In genomic region chr19:48644355-48644754, GRCh38 we compare ENCODE assay signal across 6 cellular contexts.
A peak's percentile ranks its signal among the peaks of the same experiment; 100 is the strongest.
DNase-seq lines count a peak whose midpoint lies in the region; TF ChIP-seq lines count a peak whose summit lies in the region.

No MANE protein-coding gene starts in this region.

- H3K79me2 ChIP-seq in parathyroid adenoma: peaks cover 3% of the 10 kb centered on the region

- H3K9ac ChIP-seq in HUES48 (ENCODE audit: low read depth, low read length): no peak overlapping the region; the same call in 1 of the 2 replicates
- H3K9ac ChIP-seq in parathyroid adenoma: no peak overlapping the region

- peak overlapping the region; percentile 98 for H2AFZ ChIP-seq in parathyroid adenoma

- peak in 4 of 61 donors; percentile 43 to 65 (median 55) for DNase-seq in caudate nucleus (lab: John Stamatoyannopoulos, UW)
- no peak for DNase-seq in iPS-NIHi7 (ENCODE audit: extremely low spot score)
- no peak for DNase-seq in activated CD8-positive, alpha-beta memory T cell treated with anti-CD3 and anti-CD28 coated beads, Interleukin-2, amount 50 U/mL, for 48 hours
- no peak for DNase-seq in dedifferentiated amniotic fluid mesenchymal stem cell (ENCODE audit: extremely low spot score)

- H3K9me3 ChIP-seq in HUES48 (ENCODE audit: control insufficient read depth, insufficient read depth, low read length): no peaks in the 10 kb centered on the region
- H3K9me3 ChIP-seq in parathyroid adenoma (ENCODE audit: control insufficient read depth, low read length): no peaks in the 10 kb centered on the region

- H3K4me3 ChIP-seq in HUES48 (ENCODE audit: low read depth, low read length) (peak overlapping the region; percentile 95), parathyroid adenoma (ENCODE audit: low read depth, low read length) (peak overlapping the region; percentile 92)

- peaks cover 6% of the 10 kb centered on the region for H3K4me1 ChIP-seq in HUES48 (ENCODE audit: control insufficient read depth, insufficient read depth, low read length)
- peaks cover 5% of the 10 kb centered on the region for H3K4me1 ChIP-seq in parathyroid adenoma

- no peaks in the 10 kb centered on the region for H3K27me3 ChIP-seq in HUES48 (ENCODE audit: control insufficient read depth, insufficient read depth, low read length)
- no peaks in the 10 kb centered on the region for H3K27me3 ChIP-seq in parathyroid adenoma (ENCODE audit: control insufficient read depth, insufficient read depth, low read length)

- peak overlapping the region; percentile 99 for H3K4me2 ChIP-seq in parathyroid adenoma (ENCODE audit: low read length)

- TF ChIP-seq CTCF in parathyroid adenoma (IDR thresholded peaks at IDR 0.05): no peak

- no peaks in the 10 kb centered on the region; the same call in 1 of the 2 replicates for H3K36me3 ChIP-seq in HUES48 (ENCODE audit: control insufficient read depth, insufficient read depth, low read length)
- H3K36me3 ChIP-seq in parathyroid adenoma (ENCODE audit: control insufficient read depth, insufficient read depth, low read length): no peaks in the 10 kb centered on the region

- H3K27ac ChIP-seq in HUES48 (ENCODE audit: low read depth, low read length) (peak overlapping the region; percentile 98), caudate nucleus (ENCODE audit: low read depth, low read length) (peak overlapping the region; percentile 95), parathyroid adenoma (peak overlapping the region; percentile 92)
